In genomic region chr18:32091724-32092421, GRCh38 we compare ENCODE assay signal across 8 cellular contexts. TPM values are rescaled to one million over a fixed set of nuclear protein-coding genes. Genes with fewer than 3 reads are reported as not detected.
DNase-seq lines count a peak whose midpoint lies in the region; ATAC-seq and TF ChIP-seq lines count a peak whose summit lies in the region.

TSS of gene RNF138 (plus strand) at chr18:32091874. CDS start at chr18:32092777, 903 bp downstream.

- CTCF ChIA-PET in BJ (lab: Yijun Ruan, JAX): interaction anchor here (1.5 kb wide), 1 partner anchor 66 kb away, joined by 4 read pairs; no protein-coding TSS in a partner anchor
- CTCF ChIA-PET in activated CD4-positive, alpha-beta T cell treated with anti-CD3 and anti-CD28 coated beads, Interleukin-2, amount 10 ng/mL, durations not matched to agents 7 days and 5 days (lab: Charles Lee): interaction anchor here (0.6 to 1.5 kb wide), 8 partner anchors 8 to 205 kb away, joined by 3 to 5 read pairs (median 3); partner anchors contain the start of gene RNF125

- H3K27ac ChIP-seq in left lung: peak within 1 kb of the TSS; percentile 100

- DNase-seq in BJ (ENCODE audit: low read depth) (no peak), NCI-H526 treated with DMSO at 0.1 percent for 48 hours (lab: John Stamatoyannopoulos, UW) (peak; percentile 86), dedifferentiated amniotic fluid mesenchymal stem cell (ENCODE audit: extremely low spot score) (peak; percentile 54), left lung (peak; percentile 90 to 97)
- DNase-seq in activated CD4-positive, alpha-beta T cell treated with anti-CD3 and anti-CD28 coated beads, Interleukin-2, amount 10 ng/mL, durations not matched to agents 7 days and 5 days: peak; percentile 87
- peak; percentile 73 to 80 for DNase-seq in stimulated activated CD4-positive, alpha-beta T cell treated with anti-CD3 and anti-CD28 coated beads, Interleukin-2, amount 100 ng/mL, for 48 hours

- H3K27me3 ChIP-seq in BJ (ENCODE audit: control insufficient read depth, insufficient read depth, low read length) (no peaks in the 10 kb centered on the region), left lung (no peaks in the 10 kb centered on the region)

- H3K4me1 ChIP-seq in left lung: peaks cover 0 to 47% of the 10 kb centered on the region in 2 donors

- peak within 1 kb of the TSS; percentile 98 for H3K27ac Mint-ChIP-seq in activated CD4-positive, alpha-beta T cell treated with anti-CD3 and anti-CD28 coated beads, Interleukin-2, amount 10 ng/mL, durations not matched to agents 7 days and 5 days

- ATAC-seq in GM19328 (IDR thresholded peaks at IDR 0.05; ENCODE audit: unreplicated experiment) (peak; percentile 50), HG03469 (IDR thresholded peaks at IDR 0.05; ENCODE audit: unreplicated experiment) (peak; percentile 46), left lung (peak; percentile 79)

- no peaks in the 10 kb centered on the region for H3K36me3 ChIP-seq in BJ (ENCODE audit: control insufficient read depth, insufficient read depth, low read length)
- no peaks in the 10 kb centered on the region for H3K36me3 ChIP-seq in left lung

- peaks cover 55% of the 10 kb centered on the region for H3K4me1 Mint-ChIP-seq in activated CD4-positive, alpha-beta T cell treated with anti-CD3 and anti-CD28 coated beads, Interleukin-2, amount 10 ng/mL, durations not matched to agents 7 days and 5 days

- H3K4me3 ChIP-seq in BJ (ENCODE audit: low read depth, low read length): peak within 1 kb of the TSS; percentile 96
- H3K4me3 ChIP-seq in left lung: peak within 1 kb of the TSS; percentile 96 to 98

- POLR2A ChIA-PET in BJ (lab: Charles Lee): interaction anchor here (0.6 kb wide), 1 partner anchor 14 kb away, joined by 3 read pairs; no protein-coding TSS in a partner anchor
- POLR2A ChIA-PET in activated CD4-positive, alpha-beta T cell treated with anti-CD3 and anti-CD28 coated beads, Interleukin-2, amount 10 ng/mL, durations not matched to agents 7 days and 5 days (lab: Charles Lee): interaction anchor here (0.6 to 1.4 kb wide), 4 partner anchors 51 to 149 kb away, joined by 3 to 13 read pairs (median 8); partner anchors contain the start of genes RNF125 and TRAPPC8

- H3K27me3 Mint-ChIP-seq in activated CD4-positive, alpha-beta T cell treated with anti-CD3 and anti-CD28 coated beads, Interleukin-2, amount 10 ng/mL, durations not matched to agents 7 days and 5 days: no peaks in the 10 kb centered on the region

- H3K9me3 ChIP-seq in left lung: no peaks in the 10 kb centered on the region

- peak within 1 kb of the TSS; percentile 98 for H3K4me3 Mint-ChIP-seq in activated CD4-positive, alpha-beta T cell treated with anti-CD3 and anti-CD28 coated beads, Interleukin-2, amount 10 ng/mL, durations not matched to agents 7 days and 5 days

- TF ChIP-seq CTCF in BJ (IDR thresholded peaks at IDR 0.05; ENCODE audit: insufficient read depth, low read depth, low read length) (no peak), left lung (IDR thresholded peaks at IDR 0.05) (no peak)

- intact Hi-C loops in left lung (cut with DNase I): no loop called here

- H3K9me3 Mint-ChIP-seq in activated CD4-positive, alpha-beta T cell treated with anti-CD3 and anti-CD28 coated beads, Interleukin-2, amount 10 ng/mL, durations not matched to agents 7 days and 5 days: no peaks in the 10 kb centered on the region

- H3K36me3 Mint-ChIP-seq in activated CD4-positive, alpha-beta T cell treated with anti-CD3 and anti-CD28 coated beads, Interleukin-2, amount 10 ng/mL, durations not matched to agents 7 days and 5 days (ENCODE audit: low read depth): peaks cover 49% of the 10 kb centered on the region

RNA-seq across cellular contexts. Expression of gene RNF138, which starts in this region (rescaled TPM):
- 12.3 and 13.2 TPM in 2 replicates for polyA plus RNA-seq in BJ (2011; rRNA removed)
- 8.9 and 28.3 TPM in 2 replicates for polyA minus RNA-seq in BJ (2011; rRNA and poly(A)+ RNA removed)
- 10 to 100 TPM; 67.7 to 77.4 TPM for total RNA-seq in activated CD4-positive, alpha-beta T cell treated with anti-CD3 and anti-CD28 coated beads, Interleukin-2, amount 10 ng/mL, durations not matched to agents 7 days and 5 days
- total RNA-seq in left lung: 10 to 100 TPM; 24.7 to 30.7 TPM
